ENCODE assay signal across 8 cellular contexts in the genomic region with DNA sequence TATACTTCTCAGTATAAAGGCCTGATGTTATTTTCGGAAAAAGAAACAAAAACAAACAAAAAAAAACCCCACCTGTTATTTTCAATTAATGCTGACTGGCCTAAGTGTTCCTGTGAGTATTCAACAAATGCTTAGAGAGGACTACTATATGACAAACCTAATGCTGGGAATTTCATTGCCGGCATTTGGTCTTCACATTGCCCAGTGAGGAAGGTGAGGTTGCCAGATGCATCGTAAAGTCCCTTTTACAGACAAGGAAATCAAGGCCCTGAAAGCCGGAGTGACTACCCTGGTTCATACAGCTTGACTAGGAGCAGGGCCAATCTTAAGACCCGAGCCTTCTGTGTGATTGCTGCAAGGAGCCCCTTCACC. TPM values are rescaled to one million over a fixed set of nuclear protein-coding genes. Genes with fewer than 3 reads are reported as not detected.
A peak's percentile ranks its signal among the peaks of the same experiment; 100 is the strongest.
DNase-seq lines count a peak whose midpoint lies in the region; ATAC-seq and TF ChIP-seq lines count a peak whose summit lies in the region.

No MANE protein-coding gene starts in this region.

- TF ChIP-seq CTCF in Loucy (conservative IDR thresholded peaks at IDR 0.05; ENCODE audit: low read length) (no peak), coronary artery (IDR thresholded peaks at IDR 0.05) (no peak), nephron (IDR thresholded peaks at IDR 0.05; ENCODE audit: unreplicated experiment in 3 of 3) (no peak)

- peak overlapping the region; percentile 73 for H3K27ac ChIP-seq in coronary artery

- H3K9me2 ChIP-seq in Loucy (replicated peaks; ENCODE audit: low read depth, low read length) = no peaks in the 10 kb centered on the region

- peaks cover 30% of the 10 kb centered on the region for H3K4me1 Mint-ChIP-seq in nephron

- H3K9me3 Mint-ChIP-seq in nephron = no peaks in the 10 kb centered on the region

- DNase-seq in EH (ENCODE audit: low read depth) = peak; percentile 16
- no peak for DNase-seq in coronary artery (ENCODE audit: low spot score)
- no peak for DNase-seq in amniotic stem cell (lab: John Stamatoyannopoulos, UW)
- DNase-seq in NCI-H524 (lab: John Stamatoyannopoulos, UW) = no peak
- DNase-seq in SIG-M5 (lab: John Stamatoyannopoulos, UW) = no peak
- no peak for DNase-seq in left lobe of liver (ENCODE audit: low spot score)

- H3K4me1 ChIP-seq in Loucy (ENCODE audit: insufficient read depth, low read length, poor library complexity, severe bottlenecking) = peaks cover 18% of the 10 kb centered on the region

- no peaks in the 10 kb centered on the region for H3K9me3 ChIP-seq in Loucy (ENCODE audit: insufficient read depth, low read depth, low read length)

- H3K36me3 ChIP-seq in Loucy (ENCODE audit: insufficient read depth, low read length) = peaks cover 32% of the 10 kb centered on the region; the same call in 1 of the 2 replicates

- H3K9ac ChIP-seq in Loucy (ENCODE audit: low read depth, low read length, poor library complexity, severe bottlenecking) = peak overlapping the region; percentile 93

- H3K36me3 Mint-ChIP-seq in nephron (ENCODE audit: low read depth) = peaks cover 20% of the 10 kb centered on the region

- peaks cover 42% of the 10 kb centered on the region for H3K79me2 ChIP-seq in Loucy (ENCODE audit: insufficient read depth, low read length)

- H3K4me3 Mint-ChIP-seq in nephron = peak overlapping the region; percentile 93 to 96 (median 94)

- H3K4me3 ChIP-seq in Loucy (ENCODE audit: low read length, poor library complexity, severe bottlenecking) (peak overlapping the region; percentile 96), coronary artery (peak overlapping the region; percentile 84)

- peak overlapping the region; percentile 94 to 96 (median 96) for H3K27ac Mint-ChIP-seq in nephron

- H4K20me1 ChIP-seq in Loucy (ENCODE audit: insufficient read depth, low read length, poor library complexity, severe bottlenecking) = peaks cover 11% of the 10 kb centered on the region

- H3K27me3 Mint-ChIP-seq in nephron (ENCODE audit: low read depth) = no peaks in the 10 kb centered on the region

- no peaks in the 10 kb centered on the region for H3K27me3 ChIP-seq in Loucy (ENCODE audit: insufficient read depth, low read length, poor library complexity, severe bottlenecking)

- no peak for ATAC-seq in left lobe of liver

- peaks cover 19% of the 10 kb centered on the region; the same call in 1 of the 2 replicates for H3F3A ChIP-seq in Loucy (ENCODE audit: low read depth)

- H3K4me2 ChIP-seq in Loucy (ENCODE audit: low read depth, low read length, poor library complexity, severe bottlenecking) = peak overlapping the region; percentile 91

- peak overlapping the region; percentile 88; the same call in 1 of the 2 replicates for H2AFZ ChIP-seq in Loucy (ENCODE audit: low read length)

RNA-seq across cellular contexts. Expression of a gene that starts 0.6 kb away (rescaled TPM):
- total RNA-seq in left lobe of liver = 68.7 TPM

RNA-seq across cellular contexts. Expression of a gene that starts 11.2 kb away (rescaled TPM):
- total RNA-seq in left lobe of liver = 153 TPM

RNA-seq across cellular contexts. Expression of a gene that starts 11.7 kb away (rescaled TPM):
- 10.8 TPM for total RNA-seq in left lobe of liver

RNA-seq across cellular contexts. Expression of a gene that starts 12.0 kb away (rescaled TPM):
- 26.8 TPM for total RNA-seq in left lobe of liver

RNA-seq across cellular contexts. Expression of a gene that starts 27.0 kb away (rescaled TPM):
- total RNA-seq in left lobe of liver = 19.3 TPM
